Comparison of ENCODE assay signal across 1 cellular context in genomic region chr21:34883501-34884271, GRCh38.
TF ChIP-seq lines count a peak whose summit lies in the region.

No MANE protein-coding gene starts in this region.

TF ChIP-seq in WTC11, 78 proteins besides CTCF, POLR2A, EP300 and RAD21 (continued from another document):
- no peak for TF ChIP-seq PRRX2 (CRISPR knock-in tag; IDR thresholded peaks at IDR 0.05)
- TF ChIP-seq, protein P1, sequence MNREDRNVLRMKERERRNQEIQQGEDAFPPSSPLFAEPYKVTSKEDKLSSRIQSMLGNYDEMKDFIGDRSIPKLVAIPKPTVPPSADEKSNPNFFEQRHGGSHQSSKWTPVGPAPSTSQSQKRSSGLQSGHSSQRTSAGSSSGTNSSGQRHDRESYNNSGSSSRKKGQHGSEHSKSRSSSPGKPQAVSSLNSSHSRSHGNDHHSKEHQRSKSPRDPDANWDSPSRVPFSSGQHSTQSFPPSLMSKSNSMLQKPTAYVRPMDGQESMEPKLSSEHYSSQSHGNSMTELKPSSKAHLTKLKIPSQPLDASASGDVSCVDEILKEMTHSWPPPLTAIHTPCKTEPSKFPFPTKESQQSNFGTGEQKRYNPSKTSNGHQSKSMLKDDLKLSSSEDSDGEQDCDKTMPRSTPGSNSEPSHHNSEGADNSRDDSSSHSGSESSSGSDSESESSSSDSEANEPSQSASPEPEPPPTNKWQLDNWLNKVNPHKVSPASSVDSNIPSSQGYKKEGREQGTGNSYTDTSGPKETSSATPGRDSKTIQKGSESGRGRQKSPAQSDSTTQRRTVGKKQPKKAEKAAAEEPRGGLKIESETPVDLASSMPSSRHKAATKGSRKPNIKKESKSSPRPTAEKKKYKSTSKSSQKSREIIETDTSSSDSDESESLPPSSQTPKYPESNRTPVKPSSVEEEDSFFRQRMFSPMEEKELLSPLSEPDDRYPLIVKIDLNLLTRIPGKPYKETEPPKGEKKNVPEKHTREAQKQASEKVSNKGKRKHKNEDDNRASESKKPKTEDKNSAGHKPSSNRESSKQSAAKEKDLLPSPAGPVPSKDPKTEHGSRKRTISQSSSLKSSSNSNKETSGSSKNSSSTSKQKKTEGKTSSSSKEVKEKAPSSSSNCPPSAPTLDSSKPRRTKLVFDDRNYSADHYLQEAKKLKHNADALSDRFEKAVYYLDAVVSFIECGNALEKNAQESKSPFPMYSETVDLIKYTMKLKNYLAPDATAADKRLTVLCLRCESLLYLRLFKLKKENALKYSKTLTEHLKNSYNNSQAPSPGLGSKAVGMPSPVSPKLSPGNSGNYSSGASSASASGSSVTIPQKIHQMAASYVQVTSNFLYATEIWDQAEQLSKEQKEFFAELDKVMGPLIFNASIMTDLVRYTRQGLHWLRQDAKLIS (CRISPR knock-in tag; IDR thresholded peaks at IDR 0.05; ENCODE audit: borderline replicate concordance), result no peak
